Comparison of ENCODE assay signal across 8 cellular contexts in the genomic region with DNA sequence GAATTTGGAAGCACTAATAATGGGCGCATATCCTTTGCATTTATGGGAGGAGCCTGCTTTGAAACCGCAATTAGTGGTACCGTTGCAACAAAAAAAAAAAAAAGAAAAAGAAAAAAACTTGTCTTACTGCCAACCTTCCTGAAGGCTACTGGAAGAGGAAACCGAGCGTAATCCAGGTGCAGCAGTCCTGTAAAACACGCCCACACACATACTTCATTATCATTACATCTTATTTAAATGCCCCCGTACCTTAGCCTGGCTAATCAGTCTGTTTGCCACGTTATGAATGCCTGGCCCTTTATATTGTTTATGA. TPM values are rescaled to one million over a fixed set of nuclear protein-coding genes. Genes with fewer than 3 reads are reported as not detected.
DNase-seq lines count a peak whose midpoint lies in the region; ATAC-seq and TF ChIP-seq lines count a peak whose summit lies in the region.

No MANE protein-coding gene starts in this region.

- H3K27ac Mint-ChIP-seq in activated T-helper 1 cell treated with anti-CD3 and anti-CD28 coated beads, Interleukin-12 subunit alpha, Interleukin-12 subunit beta, Interleukin-2, Interleukin-4 antibody, amounts not matched to agents 30 ng/mL and 10 ng/mL and 1 ng/mL, durations not matched to agents 14 hours and 24 hours and 36 hours = peak overlapping the region; percentile 96

- peaks cover 61% of the 10 kb centered on the region for H3K4me1 Mint-ChIP-seq in activated T-helper 1 cell treated with anti-CD3 and anti-CD28 coated beads, Interleukin-12 subunit alpha, Interleukin-12 subunit beta, Interleukin-2, Interleukin-4 antibody, amounts not matched to agents 30 ng/mL and 10 ng/mL and 1 ng/mL, durations not matched to agents 14 hours and 24 hours and 36 hours (ENCODE audit: low read depth)

- peak overlapping the region in 1 of 2 donors; percentile 89 for H3K9ac ChIP-seq in stomach smooth muscle (ENCODE audit: low read length in 2 of 2)

- peaks cover 0 to 11% (median 0%) of the 10 kb centered on the region in 9 donors for H3K36me3 ChIP-seq in heart left ventricle
- H3K36me3 ChIP-seq in stomach smooth muscle (ENCODE audit: control insufficient read depth in 2 of 2, insufficient read depth in 2 of 2, low read length in 2 of 2) = peaks cover 0 to 12% of the 10 kb centered on the region in 2 donors

- peaks cover 41% of the 10 kb centered on the region for H3K36me3 Mint-ChIP-seq in activated T-helper 1 cell treated with anti-CD3 and anti-CD28 coated beads, Interleukin-12 subunit alpha, Interleukin-12 subunit beta, Interleukin-2, Interleukin-4 antibody, amounts not matched to agents 30 ng/mL and 10 ng/mL and 1 ng/mL, durations not matched to agents 14 hours and 24 hours and 36 hours (ENCODE audit: low read depth)

- peaks cover 2% of the 10 kb centered on the region for H3K27me3 Mint-ChIP-seq in activated T-helper 1 cell treated with anti-CD3 and anti-CD28 coated beads, Interleukin-12 subunit alpha, Interleukin-12 subunit beta, Interleukin-2, Interleukin-4 antibody, amounts not matched to agents 30 ng/mL and 10 ng/mL and 1 ng/mL, durations not matched to agents 14 hours and 24 hours and 36 hours (ENCODE audit: insufficient read depth)

- WGBS in heart left ventricle, 4 donors = 12 to 17% (median 16%) methylated on average over 8 of the region's 8 CpGs

- intact Hi-C loops in heart left ventricle (cut with DNase I) = no loop called here
- intact Hi-C loops in cardiac septum (cut with DNase I) = no loop called here
- intact Hi-C loops in activated T-helper 1 cell treated with anti-CD3 and anti-CD28 coated beads, Interleukin-12 subunit alpha, Interleukin-12 subunit beta, Interleukin-2, Interleukin-4 antibody, amounts not matched to agents 30 ng/mL and 10 ng/mL and 1 ng/mL, durations not matched to agents 14 hours and 24 hours and 36 hours (cut with micrococcal nuclease) = loop anchor here (1.0 to 2.0 kb wide), 9 partner anchors 22 to 257 kb away; no protein-coding TSS in a partner anchor

- no peak for TF ChIP-seq CTCF in heart left ventricle (IDR thresholded peaks at IDR 0.05)

- peak overlapping the region in 5 of 12 donors; percentile 82 to 89 (median 89) for H3K27ac ChIP-seq in heart left ventricle
- H3K27ac ChIP-seq in stomach smooth muscle (ENCODE audit: low read length) = no peak overlapping the region

- H3K4me3 ChIP-seq in heart left ventricle (peak overlapping the region; percentile 61 to 97 (median 88)), stomach smooth muscle (ENCODE audit: low read length in 2 of 2) (peak overlapping the region; percentile 69 to 88)

- ATAC-seq in heart left ventricle = no peak

- H3K27me3 ChIP-seq in heart left ventricle (no peaks in the 10 kb centered on the region), stomach smooth muscle (ENCODE audit: control insufficient read depth in 1 of 2, insufficient read depth in 2 of 2, low read length in 2 of 2) (no peaks in the 10 kb centered on the region)

- H3K9me3 Mint-ChIP-seq in activated T-helper 1 cell treated with anti-CD3 and anti-CD28 coated beads, Interleukin-12 subunit alpha, Interleukin-12 subunit beta, Interleukin-2, Interleukin-4 antibody, amounts not matched to agents 30 ng/mL and 10 ng/mL and 1 ng/mL, durations not matched to agents 14 hours and 24 hours and 36 hours = no peaks in the 10 kb centered on the region

- H3K9me3 ChIP-seq in heart left ventricle = no peaks in the 10 kb centered on the region
- H3K9me3 ChIP-seq in stomach smooth muscle (ENCODE audit: control insufficient read depth in 2 of 2, low read length in 2 of 2) = no peaks in the 10 kb centered on the region

- DNase-seq in heart left ventricle = no peak
- no peak for DNase-seq in cardiac septum (ENCODE audit: low spot score)
- peak; percentile 51 to 94 (median 83) for DNase-seq in NCI-H1417 (lab: John Stamatoyannopoulos, UW)
- DNase-seq in activated T-helper 1 cell treated with anti-CD3 and anti-CD28 coated beads, Interleukin-12 subunit alpha, Interleukin-12 subunit beta, Interleukin-2, Interleukin-4 antibody, amounts not matched to agents 30 ng/mL and 10 ng/mL and 1 ng/mL, durations not matched to agents 14 hours and 24 hours and 36 hours (ENCODE audit: low spot score) = no peak
- peak; percentile 48 for DNase-seq in iPS-NIHi11 (ENCODE audit: low spot score)
- DNase-seq in NCI-H1694 treated with DMSO at 0.1 percent for 48 hours (lab: John Stamatoyannopoulos, UW) = no peak
- DNase-seq in AG20443 (ENCODE audit: low spot score) = no peak

- no peak for TF ChIP-seq POLR2A in heart left ventricle (IDR thresholded peaks at IDR 0.05)

- H3K4me1 ChIP-seq in heart left ventricle (peaks cover 0 to 47% (median 36%) of the 10 kb centered on the region in 12 donors), stomach smooth muscle (ENCODE audit: control insufficient read depth, insufficient read depth, low read length) (peaks cover 19% of the 10 kb centered on the region)

- peak overlapping the region; percentile 98 for H3K4me3 Mint-ChIP-seq in activated T-helper 1 cell treated with anti-CD3 and anti-CD28 coated beads, Interleukin-12 subunit alpha, Interleukin-12 subunit beta, Interleukin-2, Interleukin-4 antibody, amounts not matched to agents 30 ng/mL and 10 ng/mL and 1 ng/mL, durations not matched to agents 14 hours and 24 hours and 36 hours

RNA-seq across cellular contexts. Expression of gene ZNF281, which starts 0.7 kb away (rescaled TPM):
- 10 to 100 TPM in 3 of 9 donors, 1 to 10 TPM in 6; 6.7 to 10.6 (median 9.1) TPM for total RNA-seq in heart left ventricle
- 1 to 10 TPM; 3.1 to 5.3 TPM for polyA plus RNA-seq in heart left ventricle
- 8.5 TPM for total RNA-seq in cardiac septum
- total RNA-seq in activated T-helper 1 cell treated with anti-CD3 and anti-CD28 coated beads, Interleukin-12 subunit alpha, Interleukin-12 subunit beta, Interleukin-2, Interleukin-4 antibody, amounts not matched to agents 30 ng/mL and 10 ng/mL and 1 ng/mL, durations not matched to agents 14 hours and 24 hours and 36 hours = 23.5 and 24.1 TPM in 2 replicates

Comparison
In these comparisons a context has a peak if more than half of its experiments do, and no peak if none do; other contexts are left out.
1. DNase-seq: peak in NCI-H1417 (3 of 3) and iPS-NIHi11 (single experiment); none in heart left ventricle (0 of 5), cardiac septum (single experiment), activated T-helper 1 cell treated with anti-CD3 and anti-CD28 coated beads, Interleukin-12 subunit alpha, Interleukin-12 subunit beta, Interleukin-2, Interleukin-4 antibody, amounts not matched to agents 30 ng/mL and 10 ng/mL and 1 ng/mL, durations not matched to agents 14 hours and 24 hours and 36 hours (single experiment), NCI-H1694 treated with DMSO at 0.1 percent for 48 hours (single experiment) and AG20443 (single experiment).